Comparison of ENCODE assay signal across 20 cellular contexts in genomic region chr2:128803222-128803621, GRCh38.
"Had no signal": no experiment of that assay in that cellular context is flagged by ENCODE, and none has a peak within 500 bp of the region (broad histone marks: within the 10 kb centered on the region; RNA-seq: fewer than 3 reads in every experiment).

No MANE protein-coding gene starts in this region.

- DNase-seq: effector memory CD8-positive, alpha-beta T cell; erythroblast; foreskin keratinocyte; left colon; mesendoderm; naive B cell; occipital lobe; pancreas; right cardiac atrium; small intestine; stimulated activated CD4-positive, alpha-beta T cell treated with anti-CD3 and anti-CD28 coated beads, Interleukin-4, amount 100 ng/mL, for 1 hour; stimulated activated CD8-positive, alpha-beta memory T cell treated with anti-CD3 and anti-CD28 coated beads, Interleukin-4, amount 100 ng/mL, for 48 hours; substantia nigra; transverse colon had no signal

- H3K27ac ChIP-seq: foreskin keratinocyte, pancreas, thoracic aorta, transverse colon had no signal

- H3K9me3 ChIP-seq: pancreas, thoracic aorta, transverse colon had no signal

- H3K36me3 ChIP-seq: pancreas, thoracic aorta, transverse colon had no signal

- H3K4me1 Mint-ChIP-seq: naive B cell; stimulated activated effector memory CD8-positive, alpha-beta T cell treated with anti-CD3 and anti-CD28 coated beads, Interleukin-12 subunit alpha, Interleukin-12 subunit beta, amount 100 ng/mL, for 72 hours had no signal

- H3K4me1 ChIP-seq: pancreas, transverse colon had no signal

- ATAC-seq: effector memory CD8-positive, alpha-beta T cell; foreskin keratinocyte; left colon; pancreas; right cardiac atrium; stimulated activated effector memory CD8-positive, alpha-beta T cell treated with anti-CD3 and anti-CD28 coated beads, Interleukin-12 subunit alpha, Interleukin-12 subunit beta, amount 100 ng/mL, for 72 hours had no signal

- H3K9me3 Mint-ChIP-seq: dendritic cell treated with granulocyte-macrophage colony-stimulating factor and Interleukin-4, amounts not matched to agents 40 ng/mL and 50 ng/mL, for 4 days; effector memory CD8-positive, alpha-beta T cell; stimulated activated effector memory CD8-positive, alpha-beta T cell treated with anti-CD3 and anti-CD28 coated beads, Interleukin-12 subunit alpha, Interleukin-12 subunit beta, amount 100 ng/mL, for 72 hours; stimulated activated naive CD8-positive, alpha-beta T cell treated with anti-CD3 and anti-CD28 coated beads, Interleukin-15, Interleukin-2, amounts not matched to agents 100 ng/mL and 50 ng/mL, for 24 hours had no signal

- H3K27ac Mint-ChIP-seq: dendritic cell treated with granulocyte-macrophage colony-stimulating factor and Interleukin-4, amounts not matched to agents 40 ng/mL and 50 ng/mL, for 4 days; effector memory CD8-positive, alpha-beta T cell; naive B cell; nephron; progenitor cell of endocrine pancreas; stimulated activated effector memory CD8-positive, alpha-beta T cell treated with anti-CD3 and anti-CD28 coated beads, Interleukin-12 subunit alpha, Interleukin-12 subunit beta, amount 100 ng/mL, for 72 hours; stimulated activated naive CD8-positive, alpha-beta T cell treated with anti-CD3 and anti-CD28 coated beads, Interleukin-15, Interleukin-2, amounts not matched to agents 100 ng/mL and 50 ng/mL, for 24 hours had no signal

- H3K27me3 Mint-ChIP-seq: effector memory CD8-positive, alpha-beta T cell had no signal

- H3K4me3 ChIP-seq: pancreas, thoracic aorta, transverse colon had no signal

- H3K36me3 Mint-ChIP-seq: naive B cell; stimulated activated effector memory CD8-positive, alpha-beta T cell treated with anti-CD3 and anti-CD28 coated beads, Interleukin-12 subunit alpha, Interleukin-12 subunit beta, amount 100 ng/mL, for 72 hours had no signal

- H3K4me3 Mint-ChIP-seq: dendritic cell treated with granulocyte-macrophage colony-stimulating factor and Interleukin-4, amounts not matched to agents 40 ng/mL and 50 ng/mL, for 4 days; effector memory CD8-positive, alpha-beta T cell; naive B cell; nephron; stimulated activated effector memory CD8-positive, alpha-beta T cell treated with anti-CD3 and anti-CD28 coated beads, Interleukin-12 subunit alpha, Interleukin-12 subunit beta, amount 100 ng/mL, for 72 hours; stimulated activated naive CD8-positive, alpha-beta T cell treated with anti-CD3 and anti-CD28 coated beads, Interleukin-15, Interleukin-2, amounts not matched to agents 100 ng/mL and 50 ng/mL, for 24 hours had no signal

- H3K27me3 ChIP-seq: foreskin keratinocyte, pancreas, transverse colon had no signal
